In the genomic region with DNA sequence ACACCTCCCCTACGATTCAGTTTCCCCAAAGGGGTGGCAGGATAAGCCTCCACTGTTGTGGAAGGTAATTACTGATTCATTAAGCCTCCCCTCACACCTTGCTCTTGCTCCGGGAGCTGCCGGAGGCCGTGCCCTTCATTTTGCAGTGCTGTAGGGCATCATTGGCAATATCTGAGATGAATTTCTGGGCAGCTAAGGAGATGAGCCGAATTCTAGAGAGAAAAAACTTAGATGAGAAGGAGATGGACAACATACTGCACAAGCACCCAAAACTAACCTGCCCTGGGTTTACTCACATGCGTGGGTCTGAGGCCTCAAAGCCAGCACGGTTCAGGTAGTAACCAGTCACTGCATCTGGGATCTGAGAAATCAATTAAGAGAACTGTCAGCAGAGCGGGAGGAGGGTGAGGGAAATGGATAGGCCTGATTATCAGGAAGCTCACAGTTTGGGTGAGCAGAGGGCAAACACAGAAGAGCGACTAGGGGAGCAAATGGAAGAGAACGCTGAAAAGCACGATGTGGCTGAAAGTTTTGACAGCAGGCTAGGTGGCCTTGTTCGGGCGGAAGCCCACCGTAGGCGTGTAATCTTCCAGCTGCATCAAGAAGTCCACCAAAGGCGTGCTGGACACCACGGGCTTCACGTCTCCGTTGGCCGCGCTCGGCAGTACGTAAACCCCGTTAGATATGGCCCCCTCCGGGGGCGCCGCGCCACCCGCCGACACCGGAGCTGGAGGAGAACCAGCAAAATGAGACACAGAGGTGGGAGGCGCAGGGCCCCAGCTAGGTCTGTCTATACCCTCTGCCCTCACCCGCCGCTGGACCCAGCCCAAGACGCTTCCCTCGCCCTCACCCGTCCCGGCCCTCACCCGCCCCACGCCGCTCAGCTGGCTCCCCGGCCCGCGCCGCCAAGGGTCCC, we compare ENCODE assay signal across 8 cellular contexts. TPM values are rescaled to one million over a fixed set of nuclear protein-coding genes. Genes with fewer than 3 reads are reported as not detected.
DNase-seq lines count a peak whose midpoint lies in the region; ATAC-seq, FAIRE-seq and TF ChIP-seq lines count a peak whose summit lies in the region.

No MANE protein-coding gene starts in this region.

- H3K9me3 ChIP-seq in esophagus (ENCODE audit: control insufficient read depth in 2 of 2, insufficient read depth in 1 of 2, low read depth in 1 of 2, low read length in 1 of 2), result no peaks in the 10 kb centered on the region

- H3K9me3 Mint-ChIP-seq in naive thymus-derived CD8-positive, alpha-beta T cell, result no peaks in the 10 kb centered on the region

- no peaks in the 10 kb centered on the region for H3K27me3 ChIP-seq in esophagus (ENCODE audit: control insufficient read depth in 1 of 2, insufficient read depth in 2 of 2, low read length in 2 of 2)

- H3K4me3 ChIP-seq in esophagus (ENCODE audit: low read depth in 1 of 2, low read length in 2 of 2), result peak overlapping the region; percentile 91 to 95

- H3K27ac Mint-ChIP-seq in naive thymus-derived CD8-positive, alpha-beta T cell, result peak overlapping the region in 8 of 10 donors; percentile 90 to 98 (median 96)

- H3K36me3 ChIP-seq in esophagus (ENCODE audit: control insufficient read depth in 2 of 2, insufficient read depth in 2 of 2, low read length in 1 of 2), result peaks cover 13 to 47% of the 10 kb centered on the region in 2 donors

- peaks cover 2 to 14% of the 10 kb centered on the region in 2 donors for H3K4me1 ChIP-seq in esophagus (ENCODE audit: control insufficient read depth in 2 of 2, insufficient read depth in 2 of 2, low read length in 1 of 2)

- POLR2A ChIA-PET in naive thymus-derived CD8-positive, alpha-beta T cell (lab: Charles Lee), result interaction anchor here (0.5 to 3.3 kb wide), 34 partner anchors 8 to 922 kb away, joined by 3 to 62 read pairs (median 7); a partner anchor contains a TSS

- ATAC-seq in GM19043 (IDR thresholded peaks at IDR 0.05; ENCODE audit: low read depth, unreplicated experiment) (peak; percentile 4), HG03354 (IDR thresholded peaks at IDR 0.05; ENCODE audit: poor library complexity, severe bottlenecking, unreplicated experiment) (peak; percentile 24)
- peak; percentile 17 to 27 for ATAC-seq in naive thymus-derived CD8-positive, alpha-beta T cell

- H3K27ac ChIP-seq in esophagus (ENCODE audit: low read depth in 2 of 2, low read length in 1 of 2), result peak overlapping the region; percentile 92 to 97

- peak; percentile 34 for DNase-seq in Ammon's horn (ENCODE audit: low spot score)
- peak; percentile 24 for DNase-seq in activated CD4-positive, alpha-beta T cell treated with anti-CD3 and anti-CD28 coated beads for 1 hour
- DNase-seq in naive thymus-derived CD8-positive, alpha-beta T cell, result peak in 2 of 10 donors; percentile 15 to 39
- no peak for DNase-seq in NCI-H187 treated with DMSO at 0.1 percent for 48 hours (lab: John Stamatoyannopoulos, UW)
- no peak for DNase-seq in GM12892 (ENCODE audit: insufficient read length)

- H3K27me3 Mint-ChIP-seq in naive thymus-derived CD8-positive, alpha-beta T cell, result no peaks in the 10 kb centered on the region

- no peak for TF ChIP-seq POLR2A in GM12892 (IDR thresholded peaks at IDR 0.05; ENCODE audit: low read depth, low read length)

- FAIRE-seq in GM12892 (lab: Jason Lieb, UNC), result no peak

- 8 to 10% methylated on average over 38 to 45 of the region's 45 CpGs for WGBS in esophagus, 2 donors

- peak overlapping the region in 9 of 10 donors; percentile 81 to 95 (median 89) for H3K4me3 Mint-ChIP-seq in naive thymus-derived CD8-positive, alpha-beta T cell

- peaks cover 27 to 56% (median 30%) of the 10 kb centered on the region in 4 donors for H3K4me1 Mint-ChIP-seq in naive thymus-derived CD8-positive, alpha-beta T cell

- peaks cover 6 to 52% (median 13%) of the 10 kb centered on the region in 3 donors for H3K36me3 Mint-ChIP-seq in naive thymus-derived CD8-positive, alpha-beta T cell

RNA-seq across cellular contexts. Expression of a gene that starts 0.7 kb away (rescaled TPM):
- polyA plus RNA-seq in esophagus, result 10 to 100 TPM; 83.0 to 93.7 TPM
- 100 to 1,000 TPM; 107 to 116 TPM for total RNA-seq in naive thymus-derived CD8-positive, alpha-beta T cell
- 100 to 1,000 TPM; 247 to 332 (median 249) TPM for polyA plus RNA-seq in naive thymus-derived CD8-positive, alpha-beta T cell
- polyA plus RNA-seq in GM12892 (2012; ENCODE audit: missing spikeins), result 227 TPM

RNA-seq across cellular contexts. Expression of a gene that starts 7.8 kb away (rescaled TPM):
- polyA plus RNA-seq in esophagus, result 10 to 100 TPM; 63.3 to 91.0 TPM
- 10 to 100 TPM; 88.5 to 93.5 TPM for total RNA-seq in naive thymus-derived CD8-positive, alpha-beta T cell
- 10 to 100 TPM; 63.7 to 72.5 (median 68.5) TPM for polyA plus RNA-seq in naive thymus-derived CD8-positive, alpha-beta T cell
- 72.8 TPM for polyA plus RNA-seq in GM12892 (2012; ENCODE audit: missing spikeins)

RNA-seq across cellular contexts. Expression of a gene that starts 7.9 kb away (rescaled TPM):
- polyA plus RNA-seq in esophagus, result 10 to 100 TPM; 18.6 to 20.9 TPM
- total RNA-seq in naive thymus-derived CD8-positive, alpha-beta T cell, result 100 to 1,000 TPM; 130 TPM
- polyA plus RNA-seq in naive thymus-derived CD8-positive, alpha-beta T cell, result 100 to 1,000 TPM in 1 of 3 donors, 10 to 100 TPM in 2; 84.8 to 107 (median 85.1) TPM
- polyA plus RNA-seq in GM12892 (2012; ENCODE audit: missing spikeins), result 29.4 TPM

RNA-seq across cellular contexts. Expression of a gene that starts 7.9 kb away (rescaled TPM):
- polyA plus RNA-seq in esophagus, result 10 to 100 TPM; 12.4 to 12.6 TPM
- 10 to 100 TPM; 35.3 to 35.7 TPM for total RNA-seq in naive thymus-derived CD8-positive, alpha-beta T cell
- polyA plus RNA-seq in naive thymus-derived CD8-positive, alpha-beta T cell, result 10 to 100 TPM; 17.8 to 25.9 (median 20.9) TPM
- 17.4 TPM for polyA plus RNA-seq in GM12892 (2012; ENCODE audit: missing spikeins)

RNA-seq across cellular contexts. Expression of a gene that starts 44.3 kb away (rescaled TPM):
- polyA plus RNA-seq in esophagus, result 1 to 10 TPM; 1.7 to 2.0 TPM
- 10 to 100 TPM; 14.4 to 14.9 TPM for total RNA-seq in naive thymus-derived CD8-positive, alpha-beta T cell
- 1 to 10 TPM; 2.2 to 6.1 (median 2.9) TPM for polyA plus RNA-seq in naive thymus-derived CD8-positive, alpha-beta T cell
- polyA plus RNA-seq in GM12892 (2012; ENCODE audit: missing spikeins), result 0.34 TPM

Comparison
In these comparisons a context has a peak if more than half of its experiments do, and no peak if none do; other contexts are left out.
1. DNase-seq: peak in Ammon's horn (single experiment) and activated CD4-positive, alpha-beta T cell treated with anti-CD3 and anti-CD28 coated beads for 1 hour (single experiment); none in NCI-H187 treated with DMSO at 0.1 percent for 48 hours (single experiment) and GM12892 (single experiment).
2. Peak in every context shown above with its lines, with median percentiles within 50 percentile points of each other: ATAC-seq.